ENCODE assay signal across 8 cellular contexts in genomic region chr6:33297956-33298772, GRCh38. TPM values are rescaled to one million over a fixed set of nuclear protein-coding genes. Genes with fewer than 3 reads are reported as not detected.
DNase-seq lines count a peak whose midpoint lies in the region; ATAC-seq, FAIRE-seq and TF ChIP-seq lines count a peak whose summit lies in the region.

No MANE protein-coding gene starts in this region.

- H3K27me3 ChIP-seq in DOHH2 (ENCODE audit: control insufficient read depth, low read length), result no peaks in the 10 kb centered on the region
- H3K27me3 ChIP-seq in HL-60 (ENCODE audit: insufficient read depth, poor library complexity, severe bottlenecking), result no peaks in the 10 kb centered on the region
- no peaks in the 10 kb centered on the region for H3K27me3 ChIP-seq in astrocyte (ENCODE audit: insufficient read depth, low read length)
- no peaks in the 10 kb centered on the region for H3K27me3 ChIP-seq in left ventricle myocardium inferior (ENCODE audit: low read depth)
- no peaks in the 10 kb centered on the region for H3K27me3 ChIP-seq in prostate gland (replicated peaks; ENCODE audit: insufficient read depth)

- no peaks in the 10 kb centered on the region for H3K27me3 Mint-ChIP-seq in astrocyte (ENCODE audit: low read depth, unreplicated experiment)

- no peaks in the 10 kb centered on the region for H3K9me3 Mint-ChIP-seq in astrocyte (ENCODE audit: unreplicated experiment)

- H3K4me2 ChIP-seq in DOHH2 (ENCODE audit: low read length) (peak overlapping the region; percentile 98), astrocyte (ENCODE audit: low read length) (peak overlapping the region; percentile 99)

- H3K36me3 ChIP-seq in DOHH2 (ENCODE audit: control insufficient read depth, low read length) (peaks cover 54% of the 10 kb centered on the region), SK-N-MC (ENCODE audit: insufficient read depth, low read length) (no peaks in the 10 kb centered on the region), astrocyte (ENCODE audit: insufficient read depth, low read length) (no peaks in the 10 kb centered on the region), left ventricle myocardium inferior (peaks cover 48% of the 10 kb centered on the region), prostate gland (peaks cover 0 to 3% of the 10 kb centered on the region in 2 donors)

- TF ChIP-seq POLR2A in prostate gland (IDR thresholded peaks at IDR 0.05), result peak; percentile 82

- TF ChIP-seq CTCF in DOHH2 (IDR thresholded peaks at IDR 0.05; ENCODE audit: low read depth, low read length, poor library complexity, severe bottlenecking), result peak; percentile 58
- TF ChIP-seq CTCF in HL-60 (IDR thresholded peaks at IDR 0.05; ENCODE audit: insufficient read depth, low read length), result no peak
- no peak for TF ChIP-seq CTCF in astrocyte (IDR thresholded peaks at IDR 0.05; ENCODE audit: insufficient read depth, low read depth, low read length)
- TF ChIP-seq CTCF in left ventricle myocardium inferior (IDR thresholded peaks at IDR 0.05; ENCODE audit: borderline replicate concordance), result no peak
- peak in 1 of 4 experiments; percentile 12 for TF ChIP-seq CTCF in prostate gland (IDR thresholded peaks at IDR 0.05)

- ATAC-seq in GM18907 (IDR thresholded peaks at IDR 0.05; ENCODE audit: unreplicated experiment) (no peak), GM19328 (IDR thresholded peaks at IDR 0.05; ENCODE audit: unreplicated experiment) (no peak)

- peaks cover 17% of the 10 kb centered on the region for H3F3A ChIP-seq in DOHH2 (ENCODE audit: control insufficient read depth, insufficient read depth)

- FAIRE-seq in astrocyte (lab: Jason Lieb, UNC), result no peak

- H3K36me3 Mint-ChIP-seq in astrocyte (ENCODE audit: low read depth, unreplicated experiment), result peaks cover 9% of the 10 kb centered on the region

- H3K79me2 ChIP-seq in DOHH2 (ENCODE audit: control insufficient read depth, low read length) (peaks cover 35% of the 10 kb centered on the region), astrocyte (ENCODE audit: insufficient read depth, low read length) (peaks cover 25% of the 10 kb centered on the region)

- H3K9ac ChIP-seq in SK-N-MC (ENCODE audit: insufficient read length) (peak overlapping the region; percentile 79), astrocyte (ENCODE audit: low read length) (peak overlapping the region; percentile 92)

- no peaks in the 10 kb centered on the region for H3K9me2 ChIP-seq in DOHH2 (replicated peaks; ENCODE audit: control insufficient read depth, low read length)

- H3K9me3 ChIP-seq in DOHH2 (ENCODE audit: control insufficient read depth, insufficient read depth, low read length) (no peaks in the 10 kb centered on the region), SK-N-MC (ENCODE audit: low read depth, low read length) (no peaks in the 10 kb centered on the region), astrocyte (ENCODE audit: insufficient read depth, low read depth, low read length) (no peaks in the 10 kb centered on the region), left ventricle myocardium inferior (replicated peaks) (no peaks in the 10 kb centered on the region), prostate gland (no peaks in the 10 kb centered on the region)

- peak overlapping the region; percentile 98 for H3K27ac Mint-ChIP-seq in astrocyte (ENCODE audit: unreplicated experiment)

- H3K4me3 ChIP-seq in DOHH2 (ENCODE audit: low read length), result peak overlapping the region; percentile 95
- H3K4me3 ChIP-seq in HL-60 (replicated peaks; ENCODE audit: insufficient read depth, low read length), result peak overlapping the region; percentile 75
- H3K4me3 ChIP-seq in SK-N-MC, result peak overlapping the region; percentile 99
- peak overlapping the region; percentile 80 for H3K4me3 ChIP-seq in astrocyte (ENCODE audit: insufficient read depth, low read depth, low read length)
- peak overlapping the region; percentile 79 for H3K4me3 ChIP-seq in left ventricle myocardium inferior
- H3K4me3 ChIP-seq in prostate gland, result peak overlapping the region; percentile 64 to 70

- H4K20me1 ChIP-seq in DOHH2 (ENCODE audit: control insufficient read depth, insufficient read depth, low read depth, low read length), result no peaks in the 10 kb centered on the region
- H4K20me1 ChIP-seq in astrocyte (ENCODE audit: insufficient read depth, low read length), result peaks cover 19% of the 10 kb centered on the region

- H3K27ac ChIP-seq in DOHH2 (ENCODE audit: low read depth, low read length) (peak overlapping the region; percentile 97), HL-60 (replicated peaks) (peak overlapping the region; percentile 95), SK-N-MC (no peak overlapping the region), astrocyte (ENCODE audit: low read depth, low read length) (peak overlapping the region; percentile 87), left ventricle myocardium inferior (replicated peaks) (peak overlapping the region; percentile 99), prostate gland (peak overlapping the region; percentile 95 to 96)

- intact Hi-C loops in left ventricle myocardium inferior (cut with micrococcal nuclease) (no loop called here), prostate gland (cut with DNase I) (loop anchor here (2.0 kb wide), 1 partner anchor 25 kb away; the partner anchor contains the start of gene RPS18)

- WGBS in prostate gland, result 1% methylated on average over 37 of the region's 42 CpGs

- peak overlapping the region; percentile 97 for H3K4me3 Mint-ChIP-seq in astrocyte (ENCODE audit: unreplicated experiment)

- peaks cover 7% of the 10 kb centered on the region for H3K4me1 Mint-ChIP-seq in astrocyte (ENCODE audit: low read depth, unreplicated experiment)

- DNase-seq in HL-60 (ENCODE audit: low read depth in 1 of 2, low spot score in 1 of 2) (peak; percentile 79 to 86), SK-N-MC (ENCODE audit: low read depth, low spot score) (no peak), astrocyte (ENCODE audit: low read depth) (peak; percentile 68), left ventricle myocardium inferior (no peak), prostate gland (ENCODE audit: low spot score) (peak; percentile 84)

- peak overlapping the region; percentile 50 for H2AFZ ChIP-seq in astrocyte (ENCODE audit: low read depth, low read length)

- H3K4me1 ChIP-seq in DOHH2 (ENCODE audit: control insufficient read depth, low read length), result peaks cover 20% of the 10 kb centered on the region
- H3K4me1 ChIP-seq in astrocyte (ENCODE audit: insufficient read depth, low read length), result peaks cover 8% of the 10 kb centered on the region
- peaks cover 61% of the 10 kb centered on the region for H3K4me1 ChIP-seq in left ventricle myocardium inferior
- H3K4me1 ChIP-seq in prostate gland (replicated peaks), result peaks cover 4% of the 10 kb centered on the region

RNA-seq across cellular contexts. Expression of gene RGL2, which starts 0.6 kb away (rescaled TPM):
- total RNA-seq in astrocyte (36.5 and 38.9 TPM in 2 replicates), left ventricle myocardium inferior (59.4 TPM), prostate gland (100 to 1,000 TPM in 1 of 2 donors, 10 to 100 TPM in 1; 98.7 to 107 TPM)

RNA-seq across cellular contexts. Expression of gene PFDN6, which starts 8.8 kb away (rescaled TPM):
- total RNA-seq in astrocyte (54.8 and 56.7 TPM in 2 replicates), left ventricle myocardium inferior (47.8 TPM), prostate gland (10 to 100 TPM; 24.1 to 59.7 TPM)

RNA-seq across cellular contexts. Expression of gene WDR46, which starts 9.1 kb away (rescaled TPM):
- total RNA-seq in astrocyte (59.7 and 63.7 TPM in 2 replicates), left ventricle myocardium inferior (13.3 TPM), prostate gland (10 to 100 TPM; 41.3 to 47.2 TPM)

RNA-seq across cellular contexts. Expression of gene TAPBP, which starts 15.7 kb away (rescaled TPM):
- total RNA-seq in astrocyte, result 128 and 152 TPM in 2 replicates
- 92.3 TPM for total RNA-seq in left ventricle myocardium inferior
- 100 to 1,000 TPM; 190 to 192 TPM for total RNA-seq in prostate gland

RNA-seq across cellular contexts. Expression of gene ZBTB22, which starts 19.4 kb away (rescaled TPM):
- 13.1 and 17.3 TPM in 2 replicates for total RNA-seq in astrocyte
- total RNA-seq in left ventricle myocardium inferior, result 13.3 TPM
- 10 to 100 TPM; 25.1 to 27.5 TPM for total RNA-seq in prostate gland

Comparison
In these comparisons a context has a peak if more than half of its experiments do, and no peak if none do; other contexts are left out.
1. DNase-seq: peak in HL-60 (2 of 2), astrocyte (single experiment) and prostate gland (single experiment); none in SK-N-MC (single experiment) and left ventricle myocardium inferior (single experiment).
2. Peak in every context shown above with its lines, with median percentiles within 50 percentile points of each other: H3K4me3 ChIP-seq.